ENCODE assay signal across 28 cellular contexts in the genomic region with DNA sequence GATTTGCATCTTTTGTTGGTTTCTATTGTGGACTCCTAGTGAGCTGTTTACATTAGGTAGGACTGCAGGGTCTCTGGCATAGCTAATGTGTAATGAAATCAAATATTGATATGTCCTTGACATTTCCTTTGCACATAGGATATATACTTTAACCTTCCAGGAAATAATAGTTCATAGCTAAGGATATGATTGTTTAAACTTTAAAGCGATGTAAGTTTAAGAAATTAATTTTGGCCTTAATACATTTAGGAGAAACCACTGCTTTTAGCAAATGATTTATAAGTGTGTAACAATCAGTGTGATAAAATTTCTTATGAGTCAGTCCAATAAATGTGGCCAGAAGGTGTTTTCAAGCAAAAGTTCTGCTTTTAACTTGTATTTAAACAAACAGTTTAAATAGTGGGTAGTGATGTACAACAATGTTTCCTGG.
"Had no signal": no experiment of that assay in that cellular context is flagged by ENCODE, and none has a peak within 500 bp of the region (broad histone marks: within the 10 kb centered on the region; RNA-seq: fewer than 3 reads in every experiment).

No MANE protein-coding gene starts in this region.

- H3K9ac ChIP-seq: neural progenitor cell, parathyroid adenoma had no signal

- H3K4me3 ChIP-seq: neural progenitor cell, ovary, psoas muscle, skin epidermis, smooth muscle cell, spleen, suprapubic skin, testis, tibial artery, transverse colon, upper lobe of right lung, uterus had no signal

- ATAC-seq: natural killer cell; psoas muscle; right cardiac atrium; sciatic nerve; stimulated activated memory B cell treated with anti-CD40 and anti-IgM and Interleukin-4, amounts not matched to agents 10 μg/mL and 1 μg/mL and 100 μg/mL, for 72 hours; stimulated activated naive CD8-positive, alpha-beta T cell treated with anti-CD3 and anti-CD28 coated beads, Interleukin-15, amount 100 ng/mL, for 72 hours; stimulated activated naive CD8-positive, alpha-beta T cell treated with anti-CD3 and anti-CD28 coated beads, Interleukin-15, Interleukin-2, amounts not matched to agents 100 U/mL and 50 U/mL, for 24 hours; upper lobe of right lung had no signal

- DNase-seq: natural killer cell; occipital lobe; ovary; posterior cingulate gyrus; psoas muscle; right cardiac atrium; spleen; stimulated activated CD4-positive, alpha-beta T cell treated with anti-CD3 and anti-CD28 coated beads, Interleukin-12 subunit alpha, Interleukin-12 subunit beta, amount 100 ng/mL, for 4 hours; stimulated activated CD4-positive, alpha-beta T cell treated with anti-CD3 and anti-CD28 coated beads, Interleukin-1b, Interleukin-23, amount 100 ng/mL, for 48 hours; stimulated activated CD4-positive, alpha-beta T cell treated with anti-CD3 and anti-CD28 coated beads, Interleukin-4, amount 100 ng/mL, for 1 hour; stimulated activated CD4-positive, alpha-beta T cell treated with anti-CD3 and anti-CD28 coated beads, Interleukin-4, amount 100 ng/mL, for 4 hours; stimulated activated CD8-positive, alpha-beta memory T cell treated with anti-CD3 and anti-CD28 coated beads, Interleukin-4, amount 100 ng/mL, for 48 hours; stimulated activated naive CD4-positive, alpha-beta T cell; stimulated activated naive CD8-positive, alpha-beta T cell treated with anti-CD3 and anti-CD28 coated beads, Interleukin-15, amount 100 ng/mL, for 72 hours; stimulated activated naive CD8-positive, alpha-beta T cell treated with anti-CD3 and anti-CD28 coated beads, Interleukin-15, Interleukin-2, amounts not matched to agents 100 U/mL and 50 U/mL, for 24 hours; substantia nigra; testis; tibial artery; transverse colon; upper lobe of right lung; uterus had no signal

- H3K27me3 ChIP-seq: neural progenitor cell, ovary, suprapubic skin, testis, tibial artery, transverse colon, upper lobe of right lung, uterus had no signal

- H3K27ac ChIP-seq: neural progenitor cell, ovary, parathyroid adenoma, psoas muscle, skin epidermis, spleen, suprapubic skin, testis, tibial artery, transverse colon, upper lobe of right lung, uterus had no signal

- H3K4me1 ChIP-seq: parathyroid adenoma, psoas muscle, spleen, suprapubic skin, testis, transverse colon, upper lobe of right lung, uterus had no signal

- H3K36me3 ChIP-seq: neural progenitor cell, ovary, spleen, suprapubic skin, tibial artery, transverse colon, upper lobe of right lung, uterus had no signal

- H3K9me3 ChIP-seq: ovary, psoas muscle, spleen, suprapubic skin, testis, tibial artery, transverse colon, upper lobe of right lung, uterus had no signal

- H3K79me2 ChIP-seq: parathyroid adenoma had no signal

- H2AFZ ChIP-seq: neural progenitor cell, parathyroid adenoma had no signal

- H3K4me2 ChIP-seq: neural progenitor cell, smooth muscle cell had no signal
